ENCODE assay signal across 8 cellular contexts in the genomic region with DNA sequence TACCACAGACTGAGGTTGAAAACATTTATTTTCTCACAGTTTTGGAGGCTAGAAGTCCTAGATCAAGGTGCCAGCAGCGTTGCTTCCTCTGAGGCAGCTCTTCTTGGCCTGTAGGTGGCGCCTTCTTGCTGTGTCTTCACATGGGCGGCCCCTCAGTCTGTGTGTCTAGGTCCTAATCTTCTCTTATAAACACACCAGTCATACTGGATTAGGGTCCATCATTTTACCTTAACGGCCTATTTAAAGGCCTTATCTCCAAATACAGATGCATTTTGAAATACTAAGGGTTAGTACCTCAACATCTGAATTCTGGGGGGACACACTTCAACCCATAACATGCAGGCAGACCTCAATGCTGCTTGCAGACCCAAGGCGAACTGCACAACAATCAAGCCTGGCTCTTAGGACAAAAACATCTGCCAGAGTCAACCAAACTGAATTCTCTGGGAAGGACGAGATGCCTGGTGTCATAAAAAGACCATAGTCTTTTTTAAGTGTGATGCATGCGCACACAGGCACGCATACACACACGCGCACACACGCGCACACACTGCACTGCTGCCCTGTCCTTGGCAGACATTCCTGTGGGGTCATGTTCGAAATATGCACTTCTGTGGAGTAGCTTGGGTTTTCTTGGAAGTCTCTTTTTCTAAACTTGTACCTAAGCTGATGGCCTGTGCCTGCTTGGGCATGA. TPM values are rescaled to one million over a fixed set of nuclear protein-coding genes. Genes with fewer than 3 reads are reported as not detected.
DNase-seq lines count a peak whose midpoint lies in the region; ATAC-seq and TF ChIP-seq lines count a peak whose summit lies in the region.

No MANE protein-coding gene starts in this region.

- H3K9me3 ChIP-seq in OCI-LY3 (ENCODE audit: insufficient read depth, low read length) (no peaks in the 10 kb centered on the region), neuron (ENCODE audit: low read length) (no peaks in the 10 kb centered on the region)

- H3K4me1 ChIP-seq in OCI-LY3 (ENCODE audit: low read length): peaks cover 13% of the 10 kb centered on the region
- peaks cover 19% of the 10 kb centered on the region for H3K4me1 ChIP-seq in neuron (ENCODE audit: insufficient read depth, low read length)

- H3K27me3 ChIP-seq in OCI-LY3 (ENCODE audit: low read depth, low read length) (no peaks in the 10 kb centered on the region), neuron (ENCODE audit: insufficient read depth, low read length) (no peaks in the 10 kb centered on the region)

- H3K36me3 ChIP-seq in OCI-LY3 (replicated peaks; ENCODE audit: low read depth, low read length) (no peaks in the 10 kb centered on the region), neuron (ENCODE audit: insufficient read depth, low read length) (no peaks in the 10 kb centered on the region)

- peak; percentile 36 for ATAC-seq in GM18498 (IDR thresholded peaks at IDR 0.05; ENCODE audit: unreplicated experiment)

- H3K4me2 ChIP-seq in OCI-LY3 (ENCODE audit: low read length): no peak overlapping the region

- H2AFZ ChIP-seq in OCI-LY3 (ENCODE audit: low read depth, low read length) (peak overlapping the region; percentile 39), neuron (ENCODE audit: low read depth, low read length) (peak overlapping the region; percentile 17)

- no peaks in the 10 kb centered on the region for H4K20me1 ChIP-seq in OCI-LY3 (ENCODE audit: insufficient read depth, low read length)

- H3K9ac ChIP-seq in OCI-LY3 (ENCODE audit: low read length): no peak overlapping the region

- TF ChIP-seq CTCF in OCI-LY3 (IDR thresholded peaks at IDR 0.05; ENCODE audit: low read depth, low read length): peak; percentile 94

- H3K79me2 ChIP-seq in OCI-LY3 (ENCODE audit: low read length): peaks cover 6% of the 10 kb centered on the region

- peak; percentile 68 for DNase-seq in ACHN
- DNase-seq in HT-29 (ENCODE audit: low spot score): peak; percentile 60
- peak; percentile 77 for DNase-seq in activated CD8-positive, alpha-beta memory T cell treated with anti-CD3 and anti-CD28 coated beads, Interleukin-2, amount 50 U/mL, for 48 hours
- peak; percentile 68 for DNase-seq in fibroblast of gingiva (ENCODE audit: low read depth)
- peak in 42 of 49 donors; percentile 5 to 86 (median 60) for DNase-seq in substantia nigra (lab: John Stamatoyannopoulos, UW)

- H3K27ac ChIP-seq in OCI-LY3 (ENCODE audit: low read length) (no peak overlapping the region), substantia nigra (ENCODE audit: low read depth, low read length, poor library complexity, severe bottlenecking) (no peak overlapping the region)

- in situ Hi-C loops in ACHN (cut with HindIII; ENCODE audit: low pct_ligation_motif_present, low pct_unique_long_range_greater_than_20kb, low sequenced_read_pairs): no loop called here

- H3K4me3 ChIP-seq in OCI-LY3 (ENCODE audit: low read length): no peak overlapping the region
- no peak overlapping the region for H3K4me3 ChIP-seq in neuron (ENCODE audit: low read length)

RNA-seq across cellular contexts. Expression of gene RMC1, which starts 4.3 kb away (rescaled TPM):
- total RNA-seq in HT-29 (2014; rRNA removed; shearing (Covaris generic)): 11.6 and 15.2 TPM in 2 replicates

RNA-seq across cellular contexts. Expression of gene RIOK3, which starts 45.9 kb away (rescaled TPM):
- 13.5 and 14.2 TPM in 2 replicates for total RNA-seq in HT-29 (2014; rRNA removed; shearing (Covaris generic))
